ENCODE assay signal across 1 cellular context in genomic region chr9:34197756-34198711, GRCh38.
TF ChIP-seq lines count a peak whose summit lies in the region.

No MANE protein-coding gene starts in this region.

TF ChIP-seq in A549, 52 proteins besides CTCF, POLR2A, EP300 and RAD21 (continued from another document):
- no peak for TF ChIP-seq PBX3 (IDR thresholded peaks at IDR 0.05)
- no peak for TF ChIP-seq ESRRA (IDR thresholded peaks at IDR 0.05; ENCODE audit: borderline replicate concordance, low read length)
- TF ChIP-seq SMC3 (IDR thresholded peaks at IDR 0.05) = no peak
- no peak for TF ChIP-seq MYC (IDR thresholded peaks at IDR 0.05; ENCODE audit: borderline replicate concordance, low read length)
- TF ChIP-seq CHD2 (IDR thresholded peaks at IDR 0.05; ENCODE audit: low read length, partially characterized antibody) = no peak
- TF ChIP-seq RNF2 (IDR thresholded peaks at IDR 0.05; ENCODE audit: borderline replicate concordance, low read depth) = no peak
- TF ChIP-seq TFCP2L1 (CRISPR knock-in tag; IDR thresholded peaks at IDR 0.05) = no peak
